Comparison of ENCODE assay signal across 11 cellular contexts in genomic region chr21:27759091-27759659, GRCh38.
DNase-seq lines count a peak whose midpoint lies in the region; ATAC-seq and TF ChIP-seq lines count a peak whose summit lies in the region.
"Had no signal": no experiment of that assay in that cellular context is flagged by ENCODE, and none has a peak within 500 bp of the region (broad histone marks: within the 10 kb centered on the region; RNA-seq: fewer than 3 reads in every experiment).

No MANE protein-coding gene starts in this region.

- TF ChIP-seq POLR2A in heart left ventricle (IDR thresholded peaks at IDR 0.05) (no peak), prostate gland (IDR thresholded peaks at IDR 0.05) (no peak)

- H3K36me3 Mint-ChIP-seq in activated naive CD8-positive, alpha-beta T cell treated with anti-CD3 and anti-CD28 coated beads for 36 hours: no peaks in the 10 kb centered on the region

- H3K9me3 ChIP-seq in SJCRH30 (replicated peaks): no peaks in the 10 kb centered on the region
- H3K9me3 ChIP-seq in heart left ventricle: peaks cover 0 to 2% (median 0%) of the 10 kb centered on the region in 12 donors
- no peaks in the 10 kb centered on the region for H3K9me3 ChIP-seq in prostate gland

- DNase-seq in SJCRH30: peak; percentile 17 to 32
- DNase-seq in heart left ventricle: peak in 4 of 5 donors; percentile 23 to 60 (median 43)
- no peak for DNase-seq in prostate gland (ENCODE audit: low spot score)
- DNase-seq in stimulated activated CD4-positive, alpha-beta T cell treated with anti-CD3 and anti-CD28 coated beads, Interleukin-4, amount 100 ng/mL, for 1 hour: no peak
- no peak for DNase-seq in SIG-M5 treated with dmso at 0.1 percent for 504 hours (lab: John Stamatoyannopoulos, UW; ENCODE audit: unreplicated experiment)
- DNase-seq in activated naive CD8-positive, alpha-beta T cell treated with anti-CD3 and anti-CD28 coated beads for 36 hours: no peak
- DNase-seq: KBM-7; stimulated activated naive CD4-positive, alpha-beta T cell had no signal

- H3K4me1 ChIP-seq in SJCRH30 (no peaks in the 10 kb centered on the region), heart left ventricle (peaks cover 0 to 16% (median 0%) of the 10 kb centered on the region in 12 donors), prostate gland (replicated peaks) (no peaks in the 10 kb centered on the region)

- H3K27me3 ChIP-seq in SJCRH30 (no peaks in the 10 kb centered on the region), heart left ventricle (no peaks in the 10 kb centered on the region), prostate gland (replicated peaks; ENCODE audit: insufficient read depth) (no peaks in the 10 kb centered on the region)

- H3K27ac ChIP-seq in SJCRH30 (no peak overlapping the region), heart left ventricle (no peak overlapping the region), prostate gland (no peak overlapping the region)
- H3K27ac ChIP-seq: SK-N-MC had no signal

- H3K4me3 Mint-ChIP-seq in activated naive CD8-positive, alpha-beta T cell treated with anti-CD3 and anti-CD28 coated beads for 36 hours: no peak overlapping the region

- no peak overlapping the region for H3K27ac Mint-ChIP-seq in activated naive CD8-positive, alpha-beta T cell treated with anti-CD3 and anti-CD28 coated beads for 36 hours

- ATAC-seq in GM18867 (IDR thresholded peaks at IDR 0.05; ENCODE audit: unreplicated experiment) (peak; percentile 74), heart left ventricle (peak; percentile 61 to 86 (median 72))
- ATAC-seq: HCT116 had no signal

- peaks cover 2% of the 10 kb centered on the region for H3K9me3 Mint-ChIP-seq in activated naive CD8-positive, alpha-beta T cell treated with anti-CD3 and anti-CD28 coated beads for 36 hours

- H3K4me3 ChIP-seq in SJCRH30: no peak overlapping the region
- no peak overlapping the region for H3K4me3 ChIP-seq in heart left ventricle
- H3K4me3 ChIP-seq in prostate gland: no peak overlapping the region
- H3K4me3 ChIP-seq: SK-N-MC had no signal

- intact Hi-C loops in heart left ventricle (cut with DNase I) (loop anchor here in 7 of 10 donors (5.0 to 10.0 kb wide), 5 partner anchors 46 to 983 kb away; no protein-coding TSS in a partner anchor), prostate gland (cut with DNase I) (no loop called here)

- TF ChIP-seq CTCF in heart left ventricle (IDR thresholded peaks at IDR 0.05) (peak; percentile 16 to 64 (median 46)), prostate gland (IDR thresholded peaks at IDR 0.05) (peak in 3 of 4 experiments; percentile 17 to 43 (median 34))

- H3K27me3 Mint-ChIP-seq in activated naive CD8-positive, alpha-beta T cell treated with anti-CD3 and anti-CD28 coated beads for 36 hours: no peaks in the 10 kb centered on the region

- H3K36me3 ChIP-seq in SJCRH30 (no peaks in the 10 kb centered on the region), heart left ventricle (no peaks in the 10 kb centered on the region), prostate gland (no peaks in the 10 kb centered on the region)

- 82 to 85% (median 83%) methylated on average over 11 of the region's 11 CpGs for WGBS in heart left ventricle, 4 donors
- 92% methylated on average over 11 of the region's 11 CpGs for WGBS in prostate gland

- H3K4me1 Mint-ChIP-seq in activated naive CD8-positive, alpha-beta T cell treated with anti-CD3 and anti-CD28 coated beads for 36 hours: no peaks in the 10 kb centered on the region

Comparison
In these comparisons a context has a peak if more than half of its experiments do, and no peak if none do; other contexts are left out.
1. DNase-seq: peak in SJCRH30 (2 of 2) and heart left ventricle (4 of 5); none in prostate gland (single experiment), stimulated activated CD4-positive, alpha-beta T cell treated with anti-CD3 and anti-CD28 coated beads, Interleukin-4, amount 100 ng/mL, for 1 hour (single experiment), SIG-M5 treated with dmso at 0.1 percent for 504 hours (single experiment) and activated naive CD8-positive, alpha-beta T cell treated with anti-CD3 and anti-CD28 coated beads for 36 hours (single experiment).